3 cellular contexts compared by ENCODE assay signal in genomic region chr16:63841271-63841670, GRCh38.
"Had no signal": no experiment of that assay in that cellular context is flagged by ENCODE, and none has a peak within 500 bp of the region (broad histone marks: within the 10 kb centered on the region; RNA-seq: fewer than 3 reads in every experiment).

No MANE protein-coding gene starts in this region.

- ATAC-seq: GM12878 had no signal

- DNase-seq: GDM1, GF-D8 had no signal
